19 cellular contexts compared by ENCODE assay signal in the genomic region with DNA sequence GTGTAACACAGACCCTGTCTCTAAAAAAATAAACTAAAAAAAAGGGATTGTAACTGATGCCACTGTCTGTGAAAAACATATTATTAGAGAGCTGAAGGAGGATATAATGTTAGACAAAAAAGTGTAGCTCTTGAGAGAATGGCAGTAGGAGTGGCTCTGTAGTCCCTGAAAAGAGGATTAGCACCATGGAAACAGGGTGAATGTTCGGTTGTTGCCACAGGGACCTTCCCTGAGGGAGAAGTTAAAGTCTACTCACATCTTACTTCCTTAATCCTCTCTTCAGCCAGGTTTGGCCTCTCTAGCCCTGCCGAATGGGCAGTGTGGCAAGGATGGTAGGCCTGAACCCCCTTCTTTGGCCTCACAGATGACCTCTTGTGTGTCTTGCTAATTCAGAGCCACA. TPM values are rescaled to one million over a fixed set of nuclear protein-coding genes. Genes with fewer than 3 reads are reported as not detected.
A peak's percentile ranks its signal among the peaks of the same experiment; 100 is the strongest.
DNase-seq lines count a peak whose midpoint lies in the region; ATAC-seq and TF ChIP-seq lines count a peak whose summit lies in the region.
"Had no signal": no experiment of that assay in that cellular context is flagged by ENCODE, and none has a peak within 500 bp of the region (broad histone marks: within the 10 kb centered on the region; RNA-seq: fewer than 3 reads in every experiment).

No MANE protein-coding gene starts in this region.

- no peaks in the 10 kb centered on the region for H3K79me2 ChIP-seq in hepatocyte

- no peak overlapping the region for H3K4me3 ChIP-seq in HAP-1
- H3K4me3 ChIP-seq in left lung = no peak overlapping the region
- H3K4me3 ChIP-seq in hepatocyte = no peak overlapping the region
- H3K4me3 ChIP-seq: colonic mucosa, gastrocnemius medialis, SK-N-MC had no signal

- TF ChIP-seq CTCF in left lung (IDR thresholded peaks at IDR 0.05) = no peak
- no peak for TF ChIP-seq CTCF in hepatocyte (IDR thresholded peaks at IDR 0.05; ENCODE audit: poor library complexity)

- H3K4me2 ChIP-seq in hepatocyte = no peak overlapping the region
- H3K4me2 ChIP-seq: KMS-11 had no signal

- peak; percentile 19 for DNase-seq in Ammon's horn (ENCODE audit: low spot score)
- DNase-seq in HAP-1 (ENCODE audit: low spot score in 2 of 2) = peak; percentile 77 to 98
- DNase-seq in SKM-1 treated with dmso at 0.1 percent for 144 hours (lab: John Stamatoyannopoulos, UW; ENCODE audit: unreplicated experiment) = peak; percentile 76
- DNase-seq in left lung = no peak
- no peak for DNase-seq in sciatic nerve (ENCODE audit: low spot score)
- no peak for DNase-seq in hepatocyte (ENCODE audit: low spot score)
- DNase-seq in NCI-H1417 treated with DMSO at 0.1 percent for 48 hours (lab: John Stamatoyannopoulos, UW) = no peak
- DNase-seq: activated CD4-positive, alpha-beta T cell treated with anti-CD3 and anti-CD28 coated beads for 48 hours; activated CD8-positive, alpha-beta memory T cell treated with anti-CD3 and anti-CD28 coated beads, Interleukin-2, amount 50 U/mL, for 48 hours; activated naive CD4-positive, alpha-beta T cell treated with Interleukin-2 at 50 U/mL for 16 hours; colonic mucosa; gastrocnemius medialis; NCI-H1105 treated with DMSO at 0.1 percent for 48 hours; retina had no signal

- peak; percentile 41 for ATAC-seq in left lung
- ATAC-seq in sciatic nerve = no peak
- ATAC-seq in HG03159 (IDR thresholded peaks at IDR 0.05; ENCODE audit: unreplicated experiment) = no peak
- ATAC-seq: gastrocnemius medialis, Panc1 had no signal

- no peaks in the 10 kb centered on the region for H3K9me2 ChIP-seq in hepatocyte (replicated peaks; ENCODE audit: insufficient read depth)

- H3K27ac ChIP-seq in left lung (no peak overlapping the region), hepatocyte (no peak overlapping the region)
- H3K27ac ChIP-seq: colonic mucosa, epithelial cell of prostate, gastrocnemius medialis, KMS-11, SK-N-MC had no signal

- no peaks in the 10 kb centered on the region for H4K20me1 ChIP-seq in hepatocyte (ENCODE audit: insufficient read depth, poor library complexity, severe bottlenecking)

- H3K9me3 ChIP-seq in HAP-1 = no peaks in the 10 kb centered on the region
- no peaks in the 10 kb centered on the region for H3K9me3 ChIP-seq in left lung
- no peaks in the 10 kb centered on the region for H3K9me3 ChIP-seq in hepatocyte (ENCODE audit: low read depth)
- H3K9me3 ChIP-seq: colonic mucosa, gastrocnemius medialis had no signal

- peaks cover 19% of the 10 kb centered on the region for H3K4me1 ChIP-seq in HAP-1
- no peaks in the 10 kb centered on the region for H3K4me1 ChIP-seq in left lung
- no peaks in the 10 kb centered on the region for H3K4me1 ChIP-seq in hepatocyte (ENCODE audit: insufficient read depth)
- H3K4me1 ChIP-seq: colonic mucosa, gastrocnemius medialis had no signal

- intact Hi-C loops in left lung (cut with DNase I) (no loop called here), sciatic nerve (cut with DNase I) (no loop called here)

- H2AFZ ChIP-seq in hepatocyte = no peak overlapping the region

- no peaks in the 10 kb centered on the region for H3K27me3 ChIP-seq in HAP-1 (ENCODE audit: low read depth)
- H3K27me3 ChIP-seq in left lung = no peaks in the 10 kb centered on the region
- H3K27me3 ChIP-seq in hepatocyte = no peaks in the 10 kb centered on the region
- H3K27me3 ChIP-seq: colonic mucosa, gastrocnemius medialis had no signal

- H3K36me3 ChIP-seq in HAP-1 (replicated peaks) (no peaks in the 10 kb centered on the region; the same call in 1 of the 2 replicates), left lung (peaks cover 0 to 94% of the 10 kb centered on the region in 2 donors), hepatocyte (replicated peaks; ENCODE audit: insufficient read depth, low read depth) (no peaks in the 10 kb centered on the region)
- H3K36me3 ChIP-seq: colonic mucosa had no signal

- 90% methylated on average over 2 of the region's 2 CpGs for WGBS in hepatocyte (ENCODE audit: low lambda C conversion rate, missing lambda C conversion rate)

- in situ Hi-C loops in HAP-1 (cut with MboI; ENCODE audit: low sequenced_read_pairs) = no loop called here

RNA-seq across cellular contexts. Expression of a gene that starts 12.1 kb away (rescaled TPM):
- total RNA-seq in left lung (10 to 100 TPM; 58.1 to 62.1 TPM), sciatic nerve (37.8 TPM), hepatocyte (45.7 and 58.0 TPM in 2 replicates)
- 177 and 183 TPM in 2 replicates for polyA plus RNA-seq in hepatocyte

RNA-seq across cellular contexts. Expression of a gene that starts 26.1 kb away (rescaled TPM):
- total RNA-seq in left lung (1 to 10 TPM; 3.3 to 3.6 TPM), sciatic nerve (4.4 TPM), hepatocyte (4.7 TPM in 2 replicates)
- polyA plus RNA-seq in hepatocyte = 3.6 TPM in 1 of 2 replicates, not detected in the other

Comparison
In these comparisons a context has a peak if more than half of its experiments do, and no peak if none do; other contexts are left out.
1. DNase-seq: peak in Ammon's horn (single experiment), HAP-1 (2 of 2) and SKM-1 treated with dmso at 0.1 percent for 144 hours (single experiment); none in left lung (0 of 2), sciatic nerve (single experiment), hepatocyte (single experiment) and NCI-H1417 treated with DMSO at 0.1 percent for 48 hours (single experiment).